In genomic region chr2:46539327-46540276, GRCh38 we compare ENCODE assay signal across 17 cellular contexts. TPM values are rescaled to one million over a fixed set of nuclear protein-coding genes. Genes with fewer than 3 reads are reported as not detected.
A peak's percentile ranks its signal among the peaks of the same experiment; 100 is the strongest.
DNase-seq lines count a peak whose midpoint lies in the region; ATAC-seq, FAIRE-seq and TF ChIP-seq lines count a peak whose summit lies in the region.
"Had no signal": no experiment of that assay in that cellular context is flagged by ENCODE, and none has a peak within 500 bp of the region (broad histone marks: within the 10 kb centered on the region; RNA-seq: fewer than 3 reads in every experiment).

No MANE protein-coding gene starts in this region.

- ATAC-seq in natural killer cell treated with Interleukin-12 subunit alpha and Interleukin-12 subunit beta and Interleukin-15 and Interleukin-18, amount 100 ng/mL, for 72 hours = no peak
- no peak for ATAC-seq in HG03460 (IDR thresholded peaks at IDR 0.05; ENCODE audit: unreplicated experiment)
- ATAC-seq: activated T-cell treated with anti-CD3 and anti-CD28 coated beads, Interleukin-2, amount 50 U/mL, for 72 hours; esophagus mucosa; pancreas had no signal

- H3K4me1 Mint-ChIP-seq in natural killer cell treated with Interleukin-12 subunit alpha and Interleukin-12 subunit beta and Interleukin-15 and Interleukin-18, amount 100 ng/mL, for 72 hours (ENCODE audit: low read depth in 2 of 2) = peaks cover 77 to 80% of the 10 kb centered on the region in 2 donors

- intact Hi-C loops in colonic mucosa (cut with DNase I) = no loop called here

- H3K27me3 ChIP-seq in BLaER1 treated with 17β-estradiol and CSF1 and Interleukin-3, amounts not matched to agents 10 nM and 100 nM = no peaks in the 10 kb centered on the region
- H3K27me3 ChIP-seq in bronchial epithelial cell (ENCODE audit: control insufficient read depth, insufficient read depth, low read length) (no peaks in the 10 kb centered on the region), colonic mucosa (no peaks in the 10 kb centered on the region)
- H3K27me3 ChIP-seq: pancreas, tibial artery had no signal

- peaks cover 0 to 9% (median 0%) of the 10 kb centered on the region in 11 experiments; a peak in 2 of 22 replicates for H3K9me3 ChIP-seq in BLaER1 treated with 17β-estradiol and CSF1 and Interleukin-3, amounts not matched to agents 10 nM and 100 nM (replicated peaks in 1 of 11)
- H3K9me3 ChIP-seq in colonic mucosa = no peaks in the 10 kb centered on the region
- H3K9me3 ChIP-seq: pancreas, tibial artery had no signal

- peak overlapping the region in 7 of 11 experiments; percentile 59 to 85 (median 76); a peak in 11 of 22 replicates for H3K27ac ChIP-seq in BLaER1 treated with 17β-estradiol and CSF1 and Interleukin-3, amounts not matched to agents 10 nM and 100 nM
- no peak overlapping the region for H3K27ac ChIP-seq in colonic mucosa
- H3K27ac ChIP-seq: pancreas had no signal

- no peaks in the 10 kb centered on the region for H3K36me3 Mint-ChIP-seq in natural killer cell treated with Interleukin-12 subunit alpha and Interleukin-12 subunit beta and Interleukin-15 and Interleukin-18, amount 100 ng/mL, for 72 hours

- H3K9me3 Mint-ChIP-seq in natural killer cell treated with Interleukin-12 subunit alpha and Interleukin-12 subunit beta and Interleukin-15 and Interleukin-18, amount 100 ng/mL, for 72 hours = no peaks in the 10 kb centered on the region
- H3K9me3 Mint-ChIP-seq: activated T-cell treated with anti-CD3 and anti-CD28 coated beads, Interleukin-2, amount 50 U/mL, for 72 hours; mesothelial cell of epicardium had no signal

- H3K4me3 ChIP-seq in BLaER1 treated with 17β-estradiol and CSF1 and Interleukin-3, amounts not matched to agents 10 nM and 100 nM = no peak overlapping the region
- H3K4me3 ChIP-seq in bronchial epithelial cell (ENCODE audit: low read depth, low read length) (no peak overlapping the region), colonic mucosa (no peak overlapping the region)
- H3K4me3 ChIP-seq: pancreas, tibial artery had no signal

- H4K20me1 ChIP-seq in BLaER1 treated with 17β-estradiol and CSF1 and Interleukin-3, amounts not matched to agents 10 nM and 100 nM = peaks cover 0 to 12% (median 9%) of the 10 kb centered on the region in 11 experiments; a peak in 17 of 22 replicates

- peak overlapping the region; percentile 80 for H3K4me3 Mint-ChIP-seq in natural killer cell treated with Interleukin-12 subunit alpha and Interleukin-12 subunit beta and Interleukin-15 and Interleukin-18, amount 100 ng/mL, for 72 hours
- H3K4me3 Mint-ChIP-seq: activated T-cell treated with anti-CD3 and anti-CD28 coated beads, Interleukin-2, amount 50 U/mL, for 72 hours had no signal

- no peaks in the 10 kb centered on the region for H3K27me3 Mint-ChIP-seq in natural killer cell treated with Interleukin-12 subunit alpha and Interleukin-12 subunit beta and Interleukin-15 and Interleukin-18, amount 100 ng/mL, for 72 hours

- H3K9ac ChIP-seq in BLaER1 treated with 17β-estradiol and CSF1 and Interleukin-3, amounts not matched to agents 10 nM and 100 nM = peak overlapping the region in 1 of 11 experiments; percentile 37; a peak in 1 of 22 replicates
- no peak overlapping the region for H3K9ac ChIP-seq in colonic mucosa (ENCODE audit: low read depth in 2 of 2, low read length in 2 of 2)

- H3K27ac Mint-ChIP-seq in natural killer cell treated with Interleukin-12 subunit alpha and Interleukin-12 subunit beta and Interleukin-15 and Interleukin-18, amount 100 ng/mL, for 72 hours = peak overlapping the region; percentile 5 to 30
- H3K27ac Mint-ChIP-seq: activated T-cell treated with anti-CD3 and anti-CD28 coated beads, Interleukin-2, amount 50 U/mL, for 72 hours; mesothelial cell of epicardium had no signal

- peak overlapping the region in 10 of 11 experiments; percentile 36 to 97 (median 92); a peak in 17 of 22 replicates for H3K4me2 ChIP-seq in BLaER1 treated with 17β-estradiol and CSF1 and Interleukin-3, amounts not matched to agents 10 nM and 100 nM

- 0 out of 22 replicates have a peak, but pooled peaks cover 0 to 1% (median 0%) of the 10 kb centered on the region in 11 experiments for H3K36me3 ChIP-seq in BLaER1 treated with 17β-estradiol and CSF1 and Interleukin-3, amounts not matched to agents 10 nM and 100 nM
- H3K36me3 ChIP-seq in bronchial epithelial cell (ENCODE audit: control insufficient read depth, insufficient read depth, low read length) (peaks cover 2% of the 10 kb centered on the region), colonic mucosa (no peaks in the 10 kb centered on the region)
- H3K36me3 ChIP-seq: pancreas had no signal

- DNase-seq in EH (ENCODE audit: low read depth) (peak; percentile 13), bronchial epithelial cell (ENCODE audit: low read depth) (peak; percentile 23), colonic mucosa (no peak), occipital lobe (lab: John Stamatoyannopoulos, UW) (no peak), GM19240 (ENCODE audit: insufficient read length, low spot score) (no peak)
- no peak for DNase-seq in natural killer cell treated with Interleukin-12 subunit alpha and Interleukin-12 subunit beta and Interleukin-15 and Interleukin-18, amount 100 ng/mL, for 72 hours (ENCODE audit: low spot score)
- DNase-seq: activated T-cell treated with anti-CD3 and anti-CD28 coated beads, Interleukin-2, amount 50 U/mL, for 72 hours; cortex of kidney; MM.1S; NCI-H187 treated with DMSO at 0.1 percent for 48 hours had no signal

- TF ChIP-seq CTCF in bronchial epithelial cell (IDR thresholded peaks at IDR 0.05; ENCODE audit: insufficient read depth, low read length, severe bottlenecking) = no peak
- no peak for TF ChIP-seq CTCF in colonic mucosa (IDR thresholded peaks at IDR 0.05)

- FAIRE-seq in bronchial epithelial cell (lab: Jason Lieb, UNC) = no peak
- FAIRE-seq: keratinocyte, pancreas had no signal

- peaks cover 59 to 87% (median 78%) of the 10 kb centered on the region in 10 experiments for H3K4me1 ChIP-seq in BLaER1 treated with 17β-estradiol and CSF1 and Interleukin-3, amounts not matched to agents 10 nM and 100 nM
- no peaks in the 10 kb centered on the region for H3K4me1 ChIP-seq in colonic mucosa

RNA-seq across cellular contexts. Expression of gene RHOQ, which starts 2.7 kb away (rescaled TPM):
- 24.2 and 30.6 TPM in 2 replicates for total RNA-seq in bronchial epithelial cell
- 10 to 100 TPM; 36.8 to 49.1 TPM for total RNA-seq in natural killer cell treated with Interleukin-12 subunit alpha and Interleukin-12 subunit beta and Interleukin-15 and Interleukin-18, amount 100 ng/mL, for 72 hours
- total RNA-seq in colonic mucosa = 10 to 100 TPM in 1 of 2 donors, 1 to 10 TPM in 1; 7.0 to 22.5 TPM
- total RNA-seq in occipital lobe = 20.4 TPM

RNA-seq across cellular contexts. Expression of gene ATP6V1E2, which starts 2.8 kb away (rescaled TPM):
- total RNA-seq in bronchial epithelial cell = 9.2 and 11.8 TPM in 2 replicates
- 1 to 10 TPM; 3.7 to 7.2 TPM for total RNA-seq in natural killer cell treated with Interleukin-12 subunit alpha and Interleukin-12 subunit beta and Interleukin-15 and Interleukin-18, amount 100 ng/mL, for 72 hours
- 1 to 10 TPM; 1.5 to 3.6 TPM for total RNA-seq in colonic mucosa
- 6.4 TPM for total RNA-seq in occipital lobe

Comparison
In these comparisons a context has a peak if more than half of its experiments do, and no peak if none do; other contexts are left out.
1. DNase-seq: peak in EH (single experiment) and bronchial epithelial cell (single experiment); none in natural killer cell treated with Interleukin-12 subunit alpha and Interleukin-12 subunit beta and Interleukin-15 and Interleukin-18, amount 100 ng/mL, for 72 hours (single experiment), colonic mucosa (single experiment), occipital lobe (single experiment) and GM19240 (single experiment).